In the genomic region with DNA sequence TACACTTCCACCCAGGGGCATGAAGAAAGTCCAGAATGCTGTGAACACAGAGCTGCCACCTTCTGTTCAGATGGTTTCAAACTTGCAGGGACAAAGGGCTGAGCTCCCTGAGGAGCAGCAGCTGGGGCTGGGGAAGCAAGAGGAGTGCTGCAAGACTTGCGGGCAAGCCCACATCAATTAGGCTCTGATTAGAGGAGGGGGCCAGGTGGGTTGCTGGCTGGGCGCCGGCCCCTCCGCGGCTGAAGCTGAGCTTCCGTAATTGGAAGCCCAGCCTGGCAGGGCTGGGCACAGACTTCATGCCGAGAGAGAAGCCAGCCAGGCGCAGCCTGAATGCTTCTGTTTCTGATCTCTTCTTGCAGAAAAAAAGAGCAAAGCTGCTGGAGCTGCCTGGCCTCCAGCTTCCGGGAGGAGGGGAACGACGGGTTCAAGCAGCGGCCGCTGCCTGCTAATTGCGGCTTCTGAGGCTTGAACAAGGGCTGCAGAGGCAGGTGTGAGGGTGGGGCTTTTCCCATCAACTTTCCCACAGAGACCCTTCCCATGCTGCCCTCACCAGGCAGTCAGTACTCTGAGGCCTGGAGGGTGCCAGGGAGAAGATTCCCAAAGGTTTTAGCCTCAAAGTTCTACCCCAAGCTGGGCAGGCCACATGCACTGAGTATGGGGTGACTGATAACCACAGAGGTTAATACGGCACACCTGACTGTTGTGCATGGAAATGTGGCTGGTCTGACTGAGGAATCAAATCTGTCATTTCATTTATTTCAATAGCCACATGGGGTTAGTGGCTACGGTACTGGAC, we compare ENCODE assay signal across 9 cellular contexts.
DNase-seq lines count a peak whose midpoint lies in the region; TF ChIP-seq lines count a peak whose summit lies in the region.
"Had no signal": no experiment of that assay in that cellular context is flagged by ENCODE, and none has a peak within 500 bp of the region (broad histone marks: within the 10 kb centered on the region; RNA-seq: fewer than 3 reads in every experiment).

No MANE protein-coding gene starts in this region.

- H3K9me3 Mint-ChIP-seq in CD8-positive, alpha-beta memory T cell = no peaks in the 10 kb centered on the region

- peaks cover 8% of the 10 kb centered on the region for H3K4me1 ChIP-seq in suprapubic skin
- H3K4me1 ChIP-seq in CD8-positive, alpha-beta memory T cell (ENCODE audit: insufficient read depth, low read length) = no peaks in the 10 kb centered on the region

- peaks cover 3 to 34% of the 10 kb centered on the region in 2 donors for H3K27me3 Mint-ChIP-seq in CD8-positive, alpha-beta memory T cell

- 0 out of 3 replicates have a peak, but pooled peaks have one; percentile 14 for TF ChIP-seq CTCF in GM12872 (IDR thresholded peaks at IDR 0.05; ENCODE audit: insufficient read depth, low read depth, low read length)
- TF ChIP-seq CTCF in coronary artery (IDR thresholded peaks at IDR 0.05) = no peak
- TF ChIP-seq CTCF in suprapubic skin (IDR thresholded peaks at IDR 0.05) = no peak

- WGBS in suprapubic skin = 21% methylated on average over 10 of the region's 16 CpGs

- peak overlapping the region; percentile 42 for H3K4me3 ChIP-seq in coronary artery
- no peak overlapping the region for H3K4me3 ChIP-seq in suprapubic skin
- no peak overlapping the region for H3K4me3 ChIP-seq in CD8-positive, alpha-beta memory T cell (ENCODE audit: low read length)

- no peak for TF ChIP-seq POLR2A in suprapubic skin (IDR thresholded peaks at IDR 0.05)

- CTCF ChIA-PET in CD8-positive, alpha-beta memory T cell (lab: Charles Lee) = no interaction called here

- H3K4me3 Mint-ChIP-seq in CD8-positive, alpha-beta memory T cell = peak overlapping the region in 3 of 7 donors; percentile 8 to 23 (median 11)

- no peaks in the 10 kb centered on the region for H3K36me3 Mint-ChIP-seq in CD8-positive, alpha-beta memory T cell

- H3K9me3 ChIP-seq in suprapubic skin = no peaks in the 10 kb centered on the region
- no peaks in the 10 kb centered on the region for H3K9me3 ChIP-seq in CD8-positive, alpha-beta memory T cell (ENCODE audit: low read length)

- H3K27ac ChIP-seq in coronary artery (no peak overlapping the region), suprapubic skin (no peak overlapping the region)
- H3K27ac ChIP-seq in CD8-positive, alpha-beta memory T cell (ENCODE audit: low read depth, low read length) = no peak overlapping the region

- TF ChIP-seq EP300 in suprapubic skin (IDR thresholded peaks at IDR 0.05) = no peak

- H3K36me3 ChIP-seq in suprapubic skin = no peaks in the 10 kb centered on the region
- H3K36me3 ChIP-seq in CD8-positive, alpha-beta memory T cell (ENCODE audit: insufficient read depth, low read length) = no peaks in the 10 kb centered on the region

- peak overlapping the region in 1 of 8 donors; percentile 85 for H3K27ac Mint-ChIP-seq in CD8-positive, alpha-beta memory T cell

- peaks cover 11% of the 10 kb centered on the region for H3K27me3 ChIP-seq in suprapubic skin
- no peaks in the 10 kb centered on the region for H3K27me3 ChIP-seq in CD8-positive, alpha-beta memory T cell (ENCODE audit: insufficient read depth, low read length, poor library complexity, severe bottlenecking)

- POLR2A ChIA-PET in CD8-positive, alpha-beta memory T cell (lab: Charles Lee) = no interaction called here

- H3K4me1 Mint-ChIP-seq in CD8-positive, alpha-beta memory T cell = peaks cover 0 to 14% (median 2%) of the 10 kb centered on the region in 3 donors

- DNase-seq in NCI-H446 treated with DMSO at 0.1 percent for 48 hours (lab: John Stamatoyannopoulos, UW) (peak; percentile 28), coronary artery (ENCODE audit: low spot score) (no peak), nucleus accumbens (lab: John Stamatoyannopoulos, UW) (peak in 30 of 56 donors; percentile 7 to 66 (median 30)), suprapubic skin (ENCODE audit: low spot score in 2 of 2) (no peak), HT-29 (ENCODE audit: low spot score) (no peak)
- no peak for DNase-seq in stimulated activated naive CD4-positive, alpha-beta T cell treated with Interleukin-2 at 50 U/mL for 16 hours (lab: John Stamatoyannopoulos, UW)
- no peak for DNase-seq in CD8-positive, alpha-beta memory T cell
- DNase-seq: left cardiac atrium had no signal

Comparison
In these comparisons a context has a peak if more than half of its experiments do, and no peak if none do; other contexts are left out.
1. DNase-seq: peak in NCI-H446 treated with DMSO at 0.1 percent for 48 hours (single experiment) and nucleus accumbens (30 of 56); none in coronary artery (single experiment), suprapubic skin (0 of 2), stimulated activated naive CD4-positive, alpha-beta T cell treated with Interleukin-2 at 50 U/mL for 16 hours (single experiment), HT-29 (single experiment) and CD8-positive, alpha-beta memory T cell (0 of 5).